In the genomic region with DNA sequence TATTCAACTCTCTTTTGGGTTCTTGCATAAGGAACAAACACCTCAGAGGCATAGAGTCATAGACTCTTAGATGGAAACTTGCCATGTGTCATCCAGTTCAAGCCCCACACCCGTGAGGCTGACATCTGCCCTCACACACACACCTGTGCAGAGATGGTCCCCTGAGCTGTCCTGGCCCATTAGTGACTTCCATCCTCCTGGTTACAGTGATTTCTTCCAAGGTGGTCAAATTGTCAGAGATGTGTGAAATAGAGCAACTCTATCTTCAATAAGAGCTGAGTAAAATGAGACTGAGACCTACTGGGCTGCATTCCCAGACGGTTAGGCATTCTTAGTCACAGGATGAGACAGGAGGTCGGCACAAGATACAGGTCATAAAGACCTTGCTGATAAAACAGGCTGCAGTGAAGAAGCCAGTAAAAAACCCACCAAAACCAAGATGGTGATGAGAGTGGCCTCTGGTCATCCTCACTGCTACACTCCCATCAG, we compare ENCODE assay signal across 16 cellular contexts.
DNase-seq lines count a peak whose midpoint lies in the region; ATAC-seq and TF ChIP-seq lines count a peak whose summit lies in the region.
"Had no signal": no experiment of that assay in that cellular context is flagged by ENCODE, and none has a peak within 500 bp of the region (broad histone marks: within the 10 kb centered on the region; RNA-seq: fewer than 3 reads in every experiment).

No MANE protein-coding gene starts in this region.

- CTCF ChIA-PET in activated CD4-positive, alpha-beta T cell treated with anti-CD3 and anti-CD28 coated beads for 36 hours (lab: Charles Lee) = interaction anchor here (0.7 kb wide), 1 partner anchor 113 kb away, joined by 4 read pairs; no protein-coding TSS in a partner anchor

- intact Hi-C loops in activated CD4-positive, alpha-beta T cell treated with anti-CD3 and anti-CD28 coated beads for 36 hours (cut with DNase I, micrococcal nuclease) = no loop called here
- intact Hi-C loops in psoas muscle (cut with DNase I) = no loop called here

- no peak overlapping the region for H3K27ac Mint-ChIP-seq in activated CD4-positive, alpha-beta T cell treated with anti-CD3 and anti-CD28 coated beads for 36 hours
- H3K27ac Mint-ChIP-seq: activated CD4-positive, alpha-beta memory T cell treated with anti-CD3 and anti-CD28 coated beads for 36 hours had no signal

- H3K4me3 Mint-ChIP-seq in activated CD4-positive, alpha-beta T cell treated with anti-CD3 and anti-CD28 coated beads for 36 hours = no peak overlapping the region
- H3K4me3 Mint-ChIP-seq: activated CD4-positive, alpha-beta memory T cell treated with anti-CD3 and anti-CD28 coated beads for 36 hours had no signal

- H3K36me3 Mint-ChIP-seq in activated CD4-positive, alpha-beta T cell treated with anti-CD3 and anti-CD28 coated beads for 36 hours (ENCODE audit: low read depth) = no peaks in the 10 kb centered on the region
- H3K36me3 Mint-ChIP-seq: activated CD4-positive, alpha-beta memory T cell treated with anti-CD3 and anti-CD28 coated beads for 36 hours had no signal

- no peak overlapping the region for H3K4me3 ChIP-seq in choroid plexus epithelial cell (ENCODE audit: low read depth, low read length)
- no peak overlapping the region for H3K4me3 ChIP-seq in psoas muscle
- H3K4me3 ChIP-seq in coronary artery = no peak overlapping the region
- H3K4me3 ChIP-seq: right lobe of liver had no signal

- H3K9me3 Mint-ChIP-seq in activated CD4-positive, alpha-beta T cell treated with anti-CD3 and anti-CD28 coated beads for 36 hours (ENCODE audit: low read depth) = no peaks in the 10 kb centered on the region
- H3K9me3 Mint-ChIP-seq: activated CD4-positive, alpha-beta memory T cell treated with anti-CD3 and anti-CD28 coated beads for 36 hours had no signal

- H3K4me1 Mint-ChIP-seq in activated CD4-positive, alpha-beta T cell treated with anti-CD3 and anti-CD28 coated beads for 36 hours = peaks cover 15% of the 10 kb centered on the region

- ATAC-seq in activated CD4-positive, alpha-beta T cell treated with anti-CD3 and anti-CD28 coated beads for 36 hours = peak; percentile 68
- ATAC-seq in psoas muscle = peak in 3 of 4 donors; percentile 27 to 59 (median 42)
- ATAC-seq in GM21390 (IDR thresholded peaks at IDR 0.05; ENCODE audit: unreplicated experiment) = no peak
- ATAC-seq: Panc1 had no signal

- H3K27ac ChIP-seq in psoas muscle (no peak overlapping the region), coronary artery (no peak overlapping the region)
- H3K27ac ChIP-seq: 22Rv1, right lobe of liver had no signal

- TF ChIP-seq CTCF in choroid plexus epithelial cell (conservative IDR thresholded peaks at IDR 0.05; ENCODE audit: low read depth, low read length) (no peak), psoas muscle (IDR thresholded peaks at IDR 0.05) (no peak), coronary artery (IDR thresholded peaks at IDR 0.05) (no peak)

- H3K27me3 Mint-ChIP-seq in activated CD4-positive, alpha-beta T cell treated with anti-CD3 and anti-CD28 coated beads for 36 hours = no peaks in the 10 kb centered on the region
- H3K27me3 Mint-ChIP-seq: activated CD4-positive, alpha-beta memory T cell treated with anti-CD3 and anti-CD28 coated beads for 36 hours had no signal

- H3K4me1 ChIP-seq in psoas muscle = peaks cover 11% of the 10 kb centered on the region

- no peaks in the 10 kb centered on the region for H3K36me3 ChIP-seq in psoas muscle (ENCODE audit: insufficient read depth in 1 of 2, low read depth in 1 of 2)
- H3K36me3 ChIP-seq: right lobe of liver had no signal

- WGBS in psoas muscle, 3 donors = 16 to 26% (median 18%) methylated on average over 3 of the region's 3 CpGs

- POLR2A ChIA-PET in activated CD4-positive, alpha-beta T cell treated with anti-CD3 and anti-CD28 coated beads for 36 hours (lab: Charles Lee) = interaction anchor here (0.8 kb wide), 1 partner anchor 51 kb away, joined by 3 read pairs; no protein-coding TSS in a partner anchor

- no peaks in the 10 kb centered on the region for H3K9me3 ChIP-seq in psoas muscle
- H3K9me3 ChIP-seq: right lobe of liver had no signal

- peak; percentile 21 for DNase-seq in activated CD4-positive, alpha-beta T cell treated with anti-CD3 and anti-CD28 coated beads for 36 hours
- no peak for DNase-seq in activated CD4-positive, alpha-beta T cell treated with anti-CD3 and anti-CD28 coated beads for 48 hours
- peak; percentile 59 for DNase-seq in LHCN-M2 (ENCODE audit: low read depth)
- peak; percentile 45 for DNase-seq in choroid plexus epithelial cell (ENCODE audit: low read depth)
- DNase-seq in psoas muscle = no peak
- DNase-seq in RPMI8226 = no peak
- DNase-seq in coronary artery (ENCODE audit: low spot score) = no peak
- DNase-seq: activated CD4-positive, alpha-beta memory T cell treated with anti-CD3 and anti-CD28 coated beads for 36 hours; C1 segment of cervical spinal cord; NCI-H774; occipital lobe; stimulated activated CD4-positive, alpha-beta T cell treated with anti-CD3 and anti-CD28 coated beads, Interleukin-4, amount 100 ng/mL, for 1 hour had no signal

- H3K27me3 ChIP-seq in psoas muscle (ENCODE audit: insufficient read depth in 3 of 3, low read length in 2 of 3) = no peaks in the 10 kb centered on the region
- H3K27me3 ChIP-seq: right lobe of liver had no signal

Comparison
In these comparisons a context has a peak if more than half of its experiments do, and no peak if none do; other contexts are left out.
1. DNase-seq: peak in activated CD4-positive, alpha-beta T cell treated with anti-CD3 and anti-CD28 coated beads for 36 hours (single experiment), LHCN-M2 (single experiment) and choroid plexus epithelial cell (single experiment); none in activated CD4-positive, alpha-beta T cell treated with anti-CD3 and anti-CD28 coated beads for 48 hours (single experiment), psoas muscle (0 of 2), RPMI8226 (single experiment) and coronary artery (single experiment).